In the genomic region with DNA sequence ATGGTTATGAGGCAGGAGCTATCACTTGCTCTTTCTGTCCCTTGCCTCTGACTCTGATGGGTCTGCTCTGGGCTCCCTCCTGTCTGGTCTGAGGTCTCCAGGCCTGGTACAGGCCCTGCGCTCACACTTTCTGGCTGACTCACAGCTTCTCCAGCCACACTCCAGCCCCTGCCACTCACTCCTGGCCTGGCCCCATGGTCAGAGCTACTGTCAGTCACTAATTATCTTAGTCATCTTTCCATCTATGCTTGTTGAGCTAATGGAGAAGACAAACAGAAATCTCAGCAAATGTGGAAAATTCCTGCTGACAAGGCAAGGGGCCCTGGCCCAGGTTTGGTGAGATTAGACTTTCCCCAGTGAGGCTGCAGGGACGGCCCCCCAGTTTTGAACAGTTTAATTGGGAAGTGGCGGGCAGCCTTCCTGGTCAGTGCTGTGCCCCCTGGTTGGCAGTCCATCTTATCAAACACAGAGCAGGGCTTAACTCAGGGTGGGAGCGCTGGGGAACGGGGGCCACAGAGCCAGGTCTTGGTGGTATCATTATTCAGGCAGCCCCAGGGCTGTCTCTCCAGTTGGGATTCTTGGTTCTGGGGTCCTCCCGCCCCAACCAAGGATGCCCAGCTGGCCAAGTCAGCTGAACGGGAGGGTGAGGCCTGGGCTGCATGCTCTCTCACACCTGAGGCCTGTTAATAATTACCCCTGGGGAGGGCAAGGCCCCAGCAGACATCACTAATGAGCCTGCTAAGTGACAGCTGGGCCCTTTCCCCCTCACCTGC, we compare ENCODE assay signal across 14 cellular contexts.
DNase-seq lines count a peak whose midpoint lies in the region; ATAC-seq, FAIRE-seq and TF ChIP-seq lines count a peak whose summit lies in the region.
"Had no signal": no experiment of that assay in that cellular context is flagged by ENCODE, and none has a peak within 500 bp of the region (broad histone marks: within the 10 kb centered on the region; RNA-seq: fewer than 3 reads in every experiment).

No MANE protein-coding gene starts in this region.

- H3K4me1 ChIP-seq in parathyroid adenoma (peaks cover 12% of the 10 kb centered on the region), A673 (ENCODE audit: insufficient read depth, low read length, poor library complexity, severe bottlenecking) (no peaks in the 10 kb centered on the region)

- POLR2A ChIA-PET in A673 (lab: Charles Lee; ENCODE audit: low non-redundant PET), result no interaction called here

- H3K4me3 ChIP-seq in parathyroid adenoma (ENCODE audit: low read depth, low read length) (no peak overlapping the region), A673 (ENCODE audit: low read depth, low read length, poor library complexity, severe bottlenecking) (no peak overlapping the region)

- peak overlapping the region; percentile 76 for H2AFZ ChIP-seq in parathyroid adenoma

- no peaks in the 10 kb centered on the region for H3K79me2 ChIP-seq in parathyroid adenoma

- no peaks in the 10 kb centered on the region for H3K9me3 ChIP-seq in parathyroid adenoma (ENCODE audit: control insufficient read depth, low read length)
- H3K9me3 ChIP-seq in A673 (ENCODE audit: low read depth, low read length, poor library complexity, severe bottlenecking), result no peaks in the 10 kb centered on the region

- H3K27ac ChIP-seq in parathyroid adenoma (no peak overlapping the region), A673 (ENCODE audit: low read depth, low read length, poor library complexity, severe bottlenecking) (no peak overlapping the region)

- peak overlapping the region; percentile 39 for H3K4me2 ChIP-seq in parathyroid adenoma (ENCODE audit: low read length)

- CTCF ChIA-PET in A673 (lab: Charles Lee), result no interaction called here

- BruUV-seq in A673 (replicated peaks; lab: Mats Ljungman, UMichigan), result no TSS peak

- H3K36me3 ChIP-seq in parathyroid adenoma (ENCODE audit: control insufficient read depth, insufficient read depth, low read length) (no peaks in the 10 kb centered on the region), A673 (ENCODE audit: insufficient read depth, low read length, poor library complexity, severe bottlenecking) (no peaks in the 10 kb centered on the region)

- H3K27me3 ChIP-seq in parathyroid adenoma (ENCODE audit: control insufficient read depth, insufficient read depth, low read length), result no peaks in the 10 kb centered on the region
- no peaks in the 10 kb centered on the region for H3K27me3 ChIP-seq in A673 (replicated peaks; ENCODE audit: insufficient read depth, low read depth, low read length, poor library complexity)

- TF ChIP-seq CTCF in parathyroid adenoma (IDR thresholded peaks at IDR 0.05), result no peak
- no peak for TF ChIP-seq CTCF in A673 (conservative IDR thresholded peaks at IDR 0.05; ENCODE audit: low read depth, low read length)

- intact Hi-C loops in A673 (cut with micrococcal nuclease; ENCODE audit: unreplicated experiment), result no loop called here

- DNase-seq in EL (peak; percentile 68), RCC 7860 (ENCODE audit: low spot score) (peak; percentile 78), iris pigment epithelial cell (ENCODE audit: low read depth) (peak; percentile 62), frontal cortex (ENCODE audit: low spot score in 2 of 2) (no peak), A673 (ENCODE audit: low spot score) (no peak)
- no peak for DNase-seq in activated CD4-positive, alpha-beta T cell treated with anti-CD3 and anti-CD28 coated beads for 1 hour
- DNase-seq: C1 segment of cervical spinal cord; effector CD8-positive, alpha-beta T cell; KG1; NCI-H1694 treated with DMSO at 0.1 percent for 48 hours; stimulated activated CD4-positive, alpha-beta T cell treated with anti-CD3 and anti-CD28 coated beads, Interleukin-4, amount 100 ng/mL, for 1 hour had no signal

- ATAC-seq in HG02973 (IDR thresholded peaks at IDR 0.05; ENCODE audit: unreplicated experiment), result no peak

- no peak overlapping the region for H3K9ac ChIP-seq in parathyroid adenoma

- FAIRE-seq in RCC 7860 (lab: Jason Lieb, UNC) (peak; percentile 90), frontal cortex (lab: Jason Lieb, UNC) (no peak)
- FAIRE-seq: urothelium cell line had no signal

Comparison
In these comparisons a context has a peak if more than half of its experiments do, and no peak if none do; other contexts are left out.
1. DNase-seq: peak in EL (single experiment), RCC 7860 (single experiment) and iris pigment epithelial cell (single experiment); none in frontal cortex (0 of 2), A673 (single experiment) and activated CD4-positive, alpha-beta T cell treated with anti-CD3 and anti-CD28 coated beads for 1 hour (single experiment).